ENCODE assay signal across 1 cellular context in genomic region chr7:130136579-130137167, GRCh38.
TF ChIP-seq lines count a peak whose summit lies in the region.

No MANE protein-coding gene starts in this region.

TF ChIP-seq in K562, 482 proteins besides CTCF, POLR2A, EP300 and RAD21 (continues in another document):
- TF ChIP-seq, protein P1, sequence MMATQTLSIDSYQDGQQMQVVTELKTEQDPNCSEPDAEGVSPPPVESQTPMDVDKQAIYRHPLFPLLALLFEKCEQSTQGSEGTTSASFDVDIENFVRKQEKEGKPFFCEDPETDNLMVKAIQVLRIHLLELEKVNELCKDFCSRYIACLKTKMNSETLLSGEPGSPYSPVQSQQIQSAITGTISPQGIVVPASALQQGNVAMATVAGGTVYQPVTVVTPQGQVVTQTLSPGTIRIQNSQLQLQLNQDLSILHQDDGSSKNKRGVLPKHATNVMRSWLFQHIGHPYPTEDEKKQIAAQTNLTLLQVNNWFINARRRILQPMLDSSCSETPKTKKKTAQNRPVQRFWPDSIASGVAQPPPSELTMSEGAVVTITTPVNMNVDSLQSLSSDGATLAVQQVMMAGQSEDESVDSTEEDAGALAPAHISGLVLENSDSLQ (IDR thresholded peaks at IDR 0.05): no peak
- TF ChIP-seq ZZZ3 (IDR thresholded peaks at IDR 0.05) (no peak), RBFOX2 (IDR thresholded peaks at IDR 0.05; ENCODE audit: low read depth, low read length) (no peak), TFE3 (CRISPR knock-in tag; IDR thresholded peaks at IDR 0.05) (no peak), ZNF133 (CRISPR knock-in tag; IDR thresholded peaks at IDR 0.05) (no peak), BRF1 (IDR thresholded peaks at IDR 0.05; ENCODE audit: borderline replicate concordance, extremely low read depth, insufficient read length) (no peak), ZNF79 (CRISPR knock-in tag; IDR thresholded peaks at IDR 0.05; ENCODE audit: low read depth) (peak; percentile 11; the same call in 1 of the 2 replicates), MLLT1 (IDR thresholded peaks at IDR 0.05) (no peak), ZNF699 (CRISPR knock-in tag; IDR thresholded peaks at IDR 0.05; ENCODE audit: insufficient replicate concordance) (no peak), ID3 (CRISPR knock-in tag; IDR thresholded peaks at IDR 0.05) (no peak), ID3 (tag; IDR thresholded peaks at IDR 0.05) (0 out of 2 replicates have a peak, but pooled peaks have one; percentile 36), FOXK1 (CRISPR knock-in tag; IDR thresholded peaks at IDR 0.05; ENCODE audit: borderline replicate concordance) (0 out of 2 replicates have a peak, but pooled peaks have one; percentile 58), ZBTB8A (IDR thresholded peaks at IDR 0.05; ENCODE audit: partially characterized antibody) (no peak), MCM7 (IDR thresholded peaks at IDR 0.05) (no peak), PCBP1 (IDR thresholded peaks at IDR 0.05; ENCODE audit: low read depth, low read length, poor library complexity, severe bottlenecking) (no peak), KHSRP (IDR thresholded peaks at IDR 0.05) (no peak), CHD2 (IDR thresholded peaks at IDR 0.05; ENCODE audit: low read depth, low read length) (no peak), KLF6 (CRISPR knock-in tag; IDR thresholded peaks at IDR 0.05; ENCODE audit: borderline replicate concordance) (peak; percentile 68; the same call in 1 of the 2 replicates), HSF4 (CRISPR knock-in tag; IDR thresholded peaks at IDR 0.05; ENCODE audit: borderline replicate concordance) (no peak), ZNF76 (CRISPR knock-in tag; IDR thresholded peaks at IDR 0.05; ENCODE audit: borderline replicate concordance) (no peak), ELF1 (tag; IDR thresholded peaks at IDR 0.05) (no peak), HMBOX1 (IDR thresholded peaks at IDR 0.05) (0 out of 2 replicates have a peak, but pooled peaks have one; percentile 12), SAFB2 (IDR thresholded peaks at IDR 0.05; ENCODE audit: borderline replicate concordance, low read depth, low read length, severe bottlenecking) (no peak), SP2 (IDR thresholded peaks at IDR 0.05; ENCODE audit: extremely low read depth, low read depth, low read length, poor library complexity, severe bottlenecking) (no peak), ESRRB (CRISPR knock-in tag; IDR thresholded peaks at IDR 0.05; ENCODE audit: borderline replicate concordance) (no peak), ZKSCAN8 (CRISPR knock-in tag; IDR thresholded peaks at IDR 0.05) (no peak), NFRKB (IDR thresholded peaks at IDR 0.05; ENCODE audit: low read depth) (no peak)
- TF ChIP-seq, protein P2, sequence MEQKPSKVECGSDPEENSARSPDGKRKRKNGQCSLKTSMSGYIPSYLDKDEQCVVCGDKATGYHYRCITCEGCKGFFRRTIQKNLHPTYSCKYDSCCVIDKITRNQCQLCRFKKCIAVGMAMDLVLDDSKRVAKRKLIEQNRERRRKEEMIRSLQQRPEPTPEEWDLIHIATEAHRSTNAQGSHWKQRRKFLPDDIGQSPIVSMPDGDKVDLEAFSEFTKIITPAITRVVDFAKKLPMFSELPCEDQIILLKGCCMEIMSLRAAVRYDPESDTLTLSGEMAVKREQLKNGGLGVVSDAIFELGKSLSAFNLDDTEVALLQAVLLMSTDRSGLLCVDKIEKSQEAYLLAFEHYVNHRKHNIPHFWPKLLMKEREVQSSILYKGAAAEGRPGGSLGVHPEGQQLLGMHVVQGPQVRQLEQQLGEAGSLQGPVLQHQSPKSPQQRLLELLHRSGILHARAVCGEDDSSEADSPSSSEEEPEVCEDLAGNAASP (IDR thresholded peaks at IDR 0.05): no peak
- TF ChIP-seq, protein P3, sequence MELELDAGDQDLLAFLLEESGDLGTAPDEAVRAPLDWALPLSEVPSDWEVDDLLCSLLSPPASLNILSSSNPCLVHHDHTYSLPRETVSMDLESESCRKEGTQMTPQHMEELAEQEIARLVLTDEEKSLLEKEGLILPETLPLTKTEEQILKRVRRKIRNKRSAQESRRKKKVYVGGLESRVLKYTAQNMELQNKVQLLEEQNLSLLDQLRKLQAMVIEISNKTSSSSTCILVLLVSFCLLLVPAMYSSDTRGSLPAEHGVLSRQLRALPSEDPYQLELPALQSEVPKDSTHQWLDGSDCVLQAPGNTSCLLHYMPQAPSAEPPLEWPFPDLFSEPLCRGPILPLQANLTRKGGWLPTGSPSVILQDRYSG (tag; conservative IDR thresholded peaks at IDR 0.05; ENCODE audit: low read depth): 0 out of 2 replicates have a peak, but pooled peaks have one; percentile 61
- TF ChIP-seq, protein P4, sequence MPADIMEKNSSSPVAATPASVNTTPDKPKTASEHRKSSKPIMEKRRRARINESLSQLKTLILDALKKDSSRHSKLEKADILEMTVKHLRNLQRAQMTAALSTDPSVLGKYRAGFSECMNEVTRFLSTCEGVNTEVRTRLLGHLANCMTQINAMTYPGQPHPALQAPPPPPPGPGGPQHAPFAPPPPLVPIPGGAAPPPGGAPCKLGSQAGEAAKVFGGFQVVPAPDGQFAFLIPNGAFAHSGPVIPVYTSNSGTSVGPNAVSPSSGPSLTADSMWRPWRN (IDR thresholded peaks at IDR 0.05; ENCODE audit: low read depth): no peak
- TF ChIP-seq, protein P5, sequence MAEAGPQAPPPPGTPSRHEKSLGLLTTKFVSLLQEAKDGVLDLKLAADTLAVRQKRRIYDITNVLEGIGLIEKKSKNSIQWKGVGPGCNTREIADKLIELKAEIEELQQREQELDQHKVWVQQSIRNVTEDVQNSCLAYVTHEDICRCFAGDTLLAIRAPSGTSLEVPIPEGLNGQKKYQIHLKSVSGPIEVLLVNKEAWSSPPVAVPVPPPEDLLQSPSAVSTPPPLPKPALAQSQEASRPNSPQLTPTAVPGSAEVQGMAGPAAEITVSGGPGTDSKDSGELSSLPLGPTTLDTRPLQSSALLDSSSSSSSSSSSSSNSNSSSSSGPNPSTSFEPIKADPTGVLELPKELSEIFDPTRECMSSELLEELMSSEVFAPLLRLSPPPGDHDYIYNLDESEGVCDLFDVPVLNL (CRISPR knock-in tag; IDR thresholded peaks at IDR 0.05; ENCODE audit: low read depth): no peak
- TF ChIP-seq, protein P6, sequence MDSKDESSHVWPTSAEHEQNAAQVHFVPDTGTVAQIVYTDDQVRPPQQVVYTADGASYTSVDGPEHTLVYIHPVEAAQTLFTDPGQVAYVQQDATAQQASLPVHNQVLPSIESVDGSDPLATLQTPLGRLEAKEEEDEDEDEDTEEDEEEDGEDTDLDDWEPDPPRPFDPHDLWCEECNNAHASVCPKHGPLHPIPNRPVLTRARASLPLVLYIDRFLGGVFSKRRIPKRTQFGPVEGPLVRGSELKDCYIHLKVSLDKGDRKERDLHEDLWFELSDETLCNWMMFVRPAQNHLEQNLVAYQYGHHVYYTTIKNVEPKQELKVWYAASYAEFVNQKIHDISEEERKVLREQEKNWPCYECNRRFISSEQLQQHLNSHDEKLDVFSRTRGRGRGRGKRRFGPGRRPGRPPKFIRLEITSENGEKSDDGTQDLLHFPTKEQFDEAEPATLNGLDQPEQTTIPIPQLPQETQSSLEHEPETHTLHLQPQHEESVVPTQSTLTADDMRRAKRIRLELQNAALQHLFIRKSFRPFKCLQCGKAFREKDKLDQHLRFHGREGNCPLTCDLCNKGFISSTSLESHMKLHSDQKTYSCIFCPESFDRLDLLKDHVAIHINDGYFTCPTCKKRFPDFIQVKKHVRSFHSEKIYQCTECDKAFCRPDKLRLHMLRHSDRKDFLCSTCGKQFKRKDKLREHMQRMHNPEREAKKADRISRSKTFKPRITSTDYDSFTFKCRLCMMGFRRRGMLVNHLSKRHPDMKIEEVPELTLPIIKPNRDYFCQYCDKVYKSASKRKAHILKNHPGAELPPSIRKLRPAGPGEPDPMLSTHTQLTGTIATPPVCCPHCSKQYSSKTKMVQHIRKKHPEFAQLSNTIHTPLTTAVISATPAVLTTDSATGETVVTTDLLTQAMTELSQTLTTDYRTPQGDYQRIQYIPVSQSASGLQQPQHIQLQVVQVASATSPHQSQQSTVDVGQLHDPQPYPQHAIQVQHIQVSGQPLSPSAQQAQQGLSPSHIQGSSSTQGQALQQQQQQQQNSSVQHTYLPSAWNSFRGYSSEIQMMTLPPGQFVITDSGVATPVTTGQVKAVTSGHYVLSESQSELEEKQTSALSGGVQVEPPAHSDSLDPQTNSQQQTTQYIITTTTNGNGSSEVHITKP (IDR thresholded peaks at IDR 0.05; ENCODE audit: partially characterized antibody): no peak
- TF ChIP-seq, protein P7, sequence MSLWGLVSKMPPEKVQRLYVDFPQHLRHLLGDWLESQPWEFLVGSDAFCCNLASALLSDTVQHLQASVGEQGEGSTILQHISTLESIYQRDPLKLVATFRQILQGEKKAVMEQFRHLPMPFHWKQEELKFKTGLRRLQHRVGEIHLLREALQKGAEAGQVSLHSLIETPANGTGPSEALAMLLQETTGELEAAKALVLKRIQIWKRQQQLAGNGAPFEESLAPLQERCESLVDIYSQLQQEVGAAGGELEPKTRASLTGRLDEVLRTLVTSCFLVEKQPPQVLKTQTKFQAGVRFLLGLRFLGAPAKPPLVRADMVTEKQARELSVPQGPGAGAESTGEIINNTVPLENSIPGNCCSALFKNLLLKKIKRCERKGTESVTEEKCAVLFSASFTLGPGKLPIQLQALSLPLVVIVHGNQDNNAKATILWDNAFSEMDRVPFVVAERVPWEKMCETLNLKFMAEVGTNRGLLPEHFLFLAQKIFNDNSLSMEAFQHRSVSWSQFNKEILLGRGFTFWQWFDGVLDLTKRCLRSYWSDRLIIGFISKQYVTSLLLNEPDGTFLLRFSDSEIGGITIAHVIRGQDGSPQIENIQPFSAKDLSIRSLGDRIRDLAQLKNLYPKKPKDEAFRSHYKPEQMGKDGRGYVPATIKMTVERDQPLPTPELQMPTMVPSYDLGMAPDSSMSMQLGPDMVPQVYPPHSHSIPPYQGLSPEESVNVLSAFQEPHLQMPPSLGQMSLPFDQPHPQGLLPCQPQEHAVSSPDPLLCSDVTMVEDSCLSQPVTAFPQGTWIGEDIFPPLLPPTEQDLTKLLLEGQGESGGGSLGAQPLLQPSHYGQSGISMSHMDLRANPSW (CRISPR knock-in tag; IDR thresholded peaks at IDR 0.05): no peak
- TF ChIP-seq, protein P8, sequence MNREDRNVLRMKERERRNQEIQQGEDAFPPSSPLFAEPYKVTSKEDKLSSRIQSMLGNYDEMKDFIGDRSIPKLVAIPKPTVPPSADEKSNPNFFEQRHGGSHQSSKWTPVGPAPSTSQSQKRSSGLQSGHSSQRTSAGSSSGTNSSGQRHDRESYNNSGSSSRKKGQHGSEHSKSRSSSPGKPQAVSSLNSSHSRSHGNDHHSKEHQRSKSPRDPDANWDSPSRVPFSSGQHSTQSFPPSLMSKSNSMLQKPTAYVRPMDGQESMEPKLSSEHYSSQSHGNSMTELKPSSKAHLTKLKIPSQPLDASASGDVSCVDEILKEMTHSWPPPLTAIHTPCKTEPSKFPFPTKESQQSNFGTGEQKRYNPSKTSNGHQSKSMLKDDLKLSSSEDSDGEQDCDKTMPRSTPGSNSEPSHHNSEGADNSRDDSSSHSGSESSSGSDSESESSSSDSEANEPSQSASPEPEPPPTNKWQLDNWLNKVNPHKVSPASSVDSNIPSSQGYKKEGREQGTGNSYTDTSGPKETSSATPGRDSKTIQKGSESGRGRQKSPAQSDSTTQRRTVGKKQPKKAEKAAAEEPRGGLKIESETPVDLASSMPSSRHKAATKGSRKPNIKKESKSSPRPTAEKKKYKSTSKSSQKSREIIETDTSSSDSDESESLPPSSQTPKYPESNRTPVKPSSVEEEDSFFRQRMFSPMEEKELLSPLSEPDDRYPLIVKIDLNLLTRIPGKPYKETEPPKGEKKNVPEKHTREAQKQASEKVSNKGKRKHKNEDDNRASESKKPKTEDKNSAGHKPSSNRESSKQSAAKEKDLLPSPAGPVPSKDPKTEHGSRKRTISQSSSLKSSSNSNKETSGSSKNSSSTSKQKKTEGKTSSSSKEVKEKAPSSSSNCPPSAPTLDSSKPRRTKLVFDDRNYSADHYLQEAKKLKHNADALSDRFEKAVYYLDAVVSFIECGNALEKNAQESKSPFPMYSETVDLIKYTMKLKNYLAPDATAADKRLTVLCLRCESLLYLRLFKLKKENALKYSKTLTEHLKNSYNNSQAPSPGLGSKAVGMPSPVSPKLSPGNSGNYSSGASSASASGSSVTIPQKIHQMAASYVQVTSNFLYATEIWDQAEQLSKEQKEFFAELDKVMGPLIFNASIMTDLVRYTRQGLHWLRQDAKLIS (CRISPR knock-in tag; IDR thresholded peaks at IDR 0.05): peak; percentile 66; the same call in 1 of the 2 replicates
